In genomic region chr22:46049726-46050450, GRCh38 we compare ENCODE assay signal across 10 cellular contexts.
DNase-seq lines count a peak whose midpoint lies in the region; ATAC-seq, FAIRE-seq and TF ChIP-seq lines count a peak whose summit lies in the region.
"Had no signal": no experiment of that assay in that cellular context is flagged by ENCODE, and none has a peak within 500 bp of the region (broad histone marks: within the 10 kb centered on the region; RNA-seq: fewer than 3 reads in every experiment).

No MANE protein-coding gene starts in this region.

- no peaks in the 10 kb centered on the region for H3K9me3 ChIP-seq in T-helper 17 cell (ENCODE audit: control insufficient read depth, low read length, poor library complexity, severe bottlenecking)
- no peaks in the 10 kb centered on the region for H3K9me3 ChIP-seq in prostate gland

- H3K4me3 Mint-ChIP-seq in CD14-positive monocyte (peak overlapping the region in 1 of 2 donors; percentile 68), T-helper 17 cell (peak overlapping the region; percentile 50)

- H3K4me1 ChIP-seq in prostate gland (replicated peaks), result peaks cover 34% of the 10 kb centered on the region

- peaks cover 86% of the 10 kb centered on the region for H3K4me1 Mint-ChIP-seq in CD14-positive monocyte
- peaks cover 35% of the 10 kb centered on the region for H3K4me1 Mint-ChIP-seq in T-helper 17 cell

- no peak for DNase-seq in CD14-positive monocyte (ENCODE audit: low spot score)
- DNase-seq in T-helper 17 cell, result no peak
- peak; percentile 17 for DNase-seq in left cardiac atrium
- DNase-seq in prostate gland (ENCODE audit: low spot score), result no peak
- DNase-seq in NCI-H146 (lab: John Stamatoyannopoulos, UW), result no peak
- DNase-seq in kidney glomerular epithelial cell (lab: John Stamatoyannopoulos, UW), result no peak
- DNase-seq in mucosa of gallbladder (ENCODE audit: low spot score), result no peak
- no peak for DNase-seq in H54 (ENCODE audit: insufficient read length, low spot score)
- DNase-seq: Calu3 had no signal

- H3K27ac ChIP-seq in prostate gland, result peak overlapping the region; percentile 100

- intact Hi-C loops in CD14-positive monocyte (cut with micrococcal nuclease), result loop anchor here in 1 of 2 donors (5.0 to 10.0 kb wide), 2 partner anchors 53 to 885 kb away; partner anchors contain the start of gene NUP50
- intact Hi-C loops in left cardiac atrium (cut with DNase I), result no loop called here
- intact Hi-C loops in prostate gland (cut with DNase I), result no loop called here

- no peaks in the 10 kb centered on the region for H3K27me3 ChIP-seq in prostate gland (replicated peaks; ENCODE audit: insufficient read depth)

- TF ChIP-seq POLR2A in prostate gland (IDR thresholded peaks at IDR 0.05) (no peak), H54 (IDR thresholded peaks at IDR 0.05; ENCODE audit: low read depth, low read length) (no peak)

- no peak overlapping the region for H3K4me3 ChIP-seq in prostate gland

- no peaks in the 10 kb centered on the region for H3K36me3 ChIP-seq in prostate gland

- no peaks in the 10 kb centered on the region for H3K9me3 Mint-ChIP-seq in CD14-positive monocyte

- WGBS in prostate gland, result 75% methylated on average over 14 of the region's 14 CpGs

- TF ChIP-seq CTCF in CD14-positive monocyte (IDR thresholded peaks at IDR 0.05) (no peak), prostate gland (IDR thresholded peaks at IDR 0.05) (no peak)

- ATAC-seq in T-helper 17 cell (no peak), left cardiac atrium (no peak)

- H3K27me3 Mint-ChIP-seq in CD14-positive monocyte (ENCODE audit: low read depth in 3 of 3) (no peaks in the 10 kb centered on the region), T-helper 17 cell (no peaks in the 10 kb centered on the region)

- no peak for FAIRE-seq in H54 (lab: Jason Lieb, UNC)
- FAIRE-seq: RCC 7860 had no signal

- peaks cover 1 to 22% of the 10 kb centered on the region in 2 donors for H3K36me3 Mint-ChIP-seq in CD14-positive monocyte
- H3K36me3 Mint-ChIP-seq in T-helper 17 cell (ENCODE audit: low read depth), result peaks cover 2% of the 10 kb centered on the region

- H3K27ac Mint-ChIP-seq in CD14-positive monocyte (peak overlapping the region in 5 of 7 donors; percentile 46 to 87 (median 76)), T-helper 17 cell (peak overlapping the region; percentile 96)
